ENCODE assay signal across 9 cellular contexts in genomic region chr6:130872250-130873095, GRCh38. TPM values are rescaled to one million over a fixed set of nuclear protein-coding genes. Genes with fewer than 3 reads are reported as not detected.
DNase-seq lines count a peak whose midpoint lies in the region; ATAC-seq, FAIRE-seq and TF ChIP-seq lines count a peak whose summit lies in the region.
"Had no signal": no experiment of that assay in that cellular context is flagged by ENCODE, and none has a peak within 500 bp of the region (broad histone marks: within the 10 kb centered on the region; RNA-seq: fewer than 3 reads in every experiment).

No MANE protein-coding gene starts in this region.

- DNase-seq in ELR (ENCODE audit: low read depth): peak; percentile 71
- peak; percentile 4 for DNase-seq in H54 (ENCODE audit: insufficient read length, low spot score)
- DNase-seq in NCI-H1930 (lab: John Stamatoyannopoulos, UW): peak; percentile 6 to 17
- peak; percentile 82 for DNase-seq in activated CD4-positive, alpha-beta T cell treated with anti-CD3 and anti-CD28 coated beads for 48 hours
- DNase-seq in coronary artery (ENCODE audit: low spot score): no peak
- peak; percentile 57 to 60 for DNase-seq in lung microvascular endothelial cell (ENCODE audit: low read depth in 2 of 2)
- DNase-seq in stimulated activated CD8-positive, alpha-beta memory T cell treated with anti-CD3 and anti-CD28 coated beads, Interleukin-15, amount 100 ng/mL, for 24 hours (ENCODE audit: low read depth): peak; percentile 50

- H3K27ac ChIP-seq in coronary artery: no peak overlapping the region
- H3K27ac ChIP-seq: epithelial cell of prostate had no signal

- no peak for ATAC-seq in HG03135 (IDR thresholded peaks at IDR 0.05; ENCODE audit: unreplicated experiment)

- no peak for FAIRE-seq in H54 (lab: Jason Lieb, UNC)

- H3K4me3 ChIP-seq in coronary artery: no peak overlapping the region

- peak; percentile 81 for TF ChIP-seq CTCF in coronary artery (IDR thresholded peaks at IDR 0.05)

- TF ChIP-seq POLR2A in H54 (IDR thresholded peaks at IDR 0.05; ENCODE audit: low read depth, low read length): no peak

RNA-seq across cellular contexts. Expression of gene SMLR1, which starts 45.3 kb away (rescaled TPM):
- not detected in 2 replicates for total RNA-seq in lung microvascular endothelial cell
